12 cellular contexts compared by ENCODE assay signal in the genomic region with DNA sequence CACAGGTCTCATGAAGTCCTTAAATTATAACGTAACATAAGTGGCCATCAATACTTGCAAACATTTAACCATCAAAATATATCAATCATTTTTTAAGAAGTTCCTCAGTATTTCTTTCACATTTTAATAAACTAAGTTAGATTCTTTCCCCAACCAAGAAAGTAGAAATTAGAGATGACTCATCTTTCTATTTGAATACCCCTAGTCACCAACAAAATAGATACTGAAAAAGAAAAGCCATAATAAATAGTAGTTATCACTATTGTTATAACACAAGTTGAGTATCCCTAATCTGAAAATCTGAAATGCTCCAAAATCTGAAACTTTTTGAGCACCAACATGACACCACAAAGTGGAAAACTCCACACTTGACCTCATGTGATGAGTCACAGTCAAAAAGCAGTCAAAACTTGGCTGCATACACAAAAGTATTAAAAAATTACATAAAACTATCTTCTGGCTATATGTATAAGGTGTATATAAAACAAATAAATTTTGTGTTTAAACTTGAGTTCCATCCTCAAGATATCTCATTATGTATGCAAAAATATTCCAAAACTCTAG. TPM values are rescaled to one million over a fixed set of nuclear protein-coding genes. Genes with fewer than 3 reads are reported as not detected.
DNase-seq lines count a peak whose midpoint lies in the region; ATAC-seq lines count a peak whose summit lies in the region.
"Had no signal": no experiment of that assay in that cellular context is flagged by ENCODE, and none has a peak within 500 bp of the region (broad histone marks: within the 10 kb centered on the region; RNA-seq: fewer than 3 reads in every experiment).

No MANE protein-coding gene starts in this region.

- H2AK5ac ChIP-seq in mesenchymal stem cell (ENCODE audit: low read length, severe bottlenecking): no peak overlapping the region

- no peak overlapping the region for H3K27ac ChIP-seq in mesenchymal stem cell (ENCODE audit: low read length, poor library complexity, severe bottlenecking)
- no peak overlapping the region for H3K27ac ChIP-seq in Karpas-422 (ENCODE audit: low read length)
- H3K27ac ChIP-seq: foreskin keratinocyte had no signal

- H3K36me3 Mint-ChIP-seq in activated CD8-positive, alpha-beta memory T cell treated with anti-CD3 and anti-CD28 coated beads, Interleukin-2, amount 10 ng/mL, durations not matched to agents 7 days and 5 days: peaks cover 34% of the 10 kb centered on the region

- H4K8ac ChIP-seq in mesenchymal stem cell (ENCODE audit: low read length): no peak overlapping the region

- 94% methylated on average over 1 of the region's 1 CpG for WGBS in mesenchymal stem cell

- peaks cover 6% of the 10 kb centered on the region for H3K79me1 ChIP-seq in mesenchymal stem cell (replicated peaks; ENCODE audit: low read length, poor library complexity, severe bottlenecking)

- H2BK15ac ChIP-seq in mesenchymal stem cell (ENCODE audit: low read depth, poor library complexity, severe bottlenecking): no peak overlapping the region

- H3K27me3 Mint-ChIP-seq in activated CD8-positive, alpha-beta memory T cell treated with anti-CD3 and anti-CD28 coated beads, Interleukin-2, amount 10 ng/mL, durations not matched to agents 7 days and 5 days: peaks cover 4% of the 10 kb centered on the region
- H3K27me3 Mint-ChIP-seq: stimulated activated memory B cell treated with anti-CD40 and anti-IgM and Interleukin-4, amounts not matched to agents 10 μg/mL and 1 μg/mL and 100 μg/mL, for 72 hours had no signal

- no peak overlapping the region for H4K91ac ChIP-seq in mesenchymal stem cell (ENCODE audit: low read length)

- H3K4me2 ChIP-seq in mesenchymal stem cell (ENCODE audit: low read length, poor library complexity, severe bottlenecking) (no peak overlapping the region), Karpas-422 (ENCODE audit: low read depth, low read length, poor library complexity, severe bottlenecking) (no peak overlapping the region)

- H3K4me1 ChIP-seq in mesenchymal stem cell (ENCODE audit: control insufficient read depth, insufficient read depth, low read depth, low read length): peaks cover 3% of the 10 kb centered on the region
- H3K4me1 ChIP-seq in Karpas-422 (ENCODE audit: low read length): peaks cover 42% of the 10 kb centered on the region

- no peak overlapping the region for H2BK5ac ChIP-seq in mesenchymal stem cell (ENCODE audit: low read depth, low read length, poor library complexity, severe bottlenecking)

- H4K20me1 ChIP-seq in Karpas-422 (ENCODE audit: insufficient read depth, low read depth, low read length): no peaks in the 10 kb centered on the region

- no peak overlapping the region for H2AFZ ChIP-seq in mesenchymal stem cell (ENCODE audit: low read depth, low read length)
- H2AFZ ChIP-seq in Karpas-422 (ENCODE audit: low read length): no peak overlapping the region

- H3K27ac Mint-ChIP-seq in activated CD8-positive, alpha-beta memory T cell treated with anti-CD3 and anti-CD28 coated beads, Interleukin-2, amount 10 ng/mL, durations not matched to agents 7 days and 5 days: no peak overlapping the region
- H3K27ac Mint-ChIP-seq: stimulated activated memory B cell treated with anti-CD40 and anti-IgM and Interleukin-4, amounts not matched to agents 10 μg/mL and 1 μg/mL and 100 μg/mL, for 72 hours had no signal

- CTCF ChIA-PET in activated CD8-positive, alpha-beta memory T cell treated with anti-CD3 and anti-CD28 coated beads, Interleukin-2, amount 10 ng/mL, durations not matched to agents 7 days and 5 days (lab: Charles Lee): no interaction called here

- H2BK120ac ChIP-seq in mesenchymal stem cell (ENCODE audit: low read depth, low read length): no peak overlapping the region

- H3K27me3 ChIP-seq in mesenchymal stem cell (ENCODE audit: control insufficient read depth in 1 of 2, insufficient read depth in 1 of 2, low read length in 2 of 2) (no peaks in the 10 kb centered on the region), Karpas-422 (ENCODE audit: low read length) (no peaks in the 10 kb centered on the region)
- H3K27me3 ChIP-seq: foreskin keratinocyte had no signal

- H3K4me3 ChIP-seq in mesenchymal stem cell (ENCODE audit: insufficient read depth in 1 of 2, low read depth in 1 of 2, low read length in 2 of 2) (no peak overlapping the region), Karpas-422 (ENCODE audit: low read length) (no peak overlapping the region)

- H3K23ac ChIP-seq in mesenchymal stem cell (ENCODE audit: low read length in 2 of 2): no peak overlapping the region

- H3K9me2 ChIP-seq in Karpas-422 (replicated peaks; ENCODE audit: insufficient read depth, low read length): no peaks in the 10 kb centered on the region

- H3K4ac ChIP-seq in mesenchymal stem cell (ENCODE audit: low read depth in 1 of 2, low read length in 2 of 2): no peak overlapping the region

- H3K9ac ChIP-seq in mesenchymal stem cell (ENCODE audit: low read length) (no peak overlapping the region), Karpas-422 (ENCODE audit: low read length) (no peak overlapping the region)

- H3K4me1 Mint-ChIP-seq in activated CD8-positive, alpha-beta memory T cell treated with anti-CD3 and anti-CD28 coated beads, Interleukin-2, amount 10 ng/mL, durations not matched to agents 7 days and 5 days: peaks cover 41% of the 10 kb centered on the region

- peaks cover 52% of the 10 kb centered on the region for H3K79me2 ChIP-seq in Karpas-422 (ENCODE audit: low read length)

- peaks cover 11 to 25% of the 10 kb centered on the region in 2 experiments for H3K36me3 ChIP-seq in mesenchymal stem cell (ENCODE audit: control insufficient read depth in 1 of 2, insufficient read depth in 2 of 2, low read depth in 1 of 2, low read length in 2 of 2)
- H3K36me3 ChIP-seq in Karpas-422 (ENCODE audit: insufficient read depth, low read length): peaks cover 23% of the 10 kb centered on the region; the same call in 1 of the 2 replicates

- H2BK12ac ChIP-seq in mesenchymal stem cell (ENCODE audit: low read length in 2 of 2): no peak overlapping the region

- H3K9me3 ChIP-seq in mesenchymal stem cell (ENCODE audit: control insufficient read depth, low read length) (no peaks in the 10 kb centered on the region), Karpas-422 (ENCODE audit: low read length) (no peaks in the 10 kb centered on the region)

- no peak overlapping the region for H3K18ac ChIP-seq in mesenchymal stem cell (ENCODE audit: low read depth in 1 of 2, low read length in 2 of 2)

- ATAC-seq in activated CD8-positive, alpha-beta memory T cell treated with anti-CD3 and anti-CD28 coated beads, Interleukin-2, amount 10 ng/mL, durations not matched to agents 7 days and 5 days: no peak
- peak; percentile 25 for ATAC-seq in GM21360 (IDR thresholded peaks at IDR 0.05; ENCODE audit: unreplicated experiment)
- ATAC-seq in left colon: no peak
- ATAC-seq: foreskin keratinocyte; stimulated activated memory B cell treated with anti-CD40 and anti-IgM and Interleukin-4, amounts not matched to agents 10 μg/mL and 1 μg/mL and 100 μg/mL, for 72 hours had no signal

- intact Hi-C loops in left colon (cut with DNase I, micrococcal nuclease): loop anchor here in 1 of 2 donors (10.0 kb wide), 1 partner anchor 210 kb away; no protein-coding TSS in a partner anchor

- H3K4me3 Mint-ChIP-seq in activated CD8-positive, alpha-beta memory T cell treated with anti-CD3 and anti-CD28 coated beads, Interleukin-2, amount 10 ng/mL, durations not matched to agents 7 days and 5 days: no peak overlapping the region
- H3K4me3 Mint-ChIP-seq: stimulated activated memory B cell treated with anti-CD40 and anti-IgM and Interleukin-4, amounts not matched to agents 10 μg/mL and 1 μg/mL and 100 μg/mL, for 72 hours had no signal

- no peak overlapping the region for H3K14ac ChIP-seq in mesenchymal stem cell (ENCODE audit: low read length in 2 of 2)

- DNase-seq in activated CD8-positive, alpha-beta memory T cell treated with anti-CD3 and anti-CD28 coated beads, Interleukin-2, amount 10 ng/mL, durations not matched to agents 7 days and 5 days: peak; percentile 52
- DNase-seq in activated CD8-positive, alpha-beta memory T cell treated with anti-CD3 and anti-CD28 coated beads for 24 hours: no peak
- DNase-seq in RKO (ENCODE audit: low spot score) (peak; percentile 20), mesenchymal stem cell (peak; percentile 24), NOMO-1 treated with DMSO at 0.1 percent for 48 hours (lab: John Stamatoyannopoulos, UW; ENCODE audit: unreplicated experiment) (no peak), left colon (no peak), Karpas-422 (no peak)
- DNase-seq: amniotic stem cell; foreskin keratinocyte; stimulated activated CD4-positive, alpha-beta T cell treated with anti-CD3 and anti-CD28 coated beads, Interleukin-2, amount 100 ng/mL, for 24 hours had no signal

- H3K9me3 Mint-ChIP-seq in activated CD8-positive, alpha-beta memory T cell treated with anti-CD3 and anti-CD28 coated beads, Interleukin-2, amount 10 ng/mL, durations not matched to agents 7 days and 5 days (ENCODE audit: low read depth): no peaks in the 10 kb centered on the region
- H3K9me3 Mint-ChIP-seq: stimulated activated memory B cell treated with anti-CD40 and anti-IgM and Interleukin-4, amounts not matched to agents 10 μg/mL and 1 μg/mL and 100 μg/mL, for 72 hours had no signal

RNA-seq across cellular contexts. Expression of a gene that starts 3.7 kb away (rescaled TPM):
- 10 to 100 TPM; 27.4 to 30.7 TPM for total RNA-seq in activated CD8-positive, alpha-beta memory T cell treated with anti-CD3 and anti-CD28 coated beads, Interleukin-2, amount 10 ng/mL, durations not matched to agents 7 days and 5 days
- polyA plus RNA-seq in mesenchymal stem cell (2013, experiment 1 of 2): 8.9 TPM
- 8.9 TPM for polyA plus RNA-seq in mesenchymal stem cell (2013, experiment 2 of 2)
- 10 to 100 TPM; 21.5 to 22.0 TPM for total RNA-seq in left colon
- 11.5 and 22.3 TPM in 2 replicates for total RNA-seq in Karpas-422 (2014; rRNA removed; shearing (Covaris generic); ENCODE audit: low replicate concordance)

RNA-seq across cellular contexts. Expression of a gene that starts 43.3 kb away (rescaled TPM):
- total RNA-seq in activated CD8-positive, alpha-beta memory T cell treated with anti-CD3 and anti-CD28 coated beads, Interleukin-2, amount 10 ng/mL, durations not matched to agents 7 days and 5 days: not detected
- polyA plus RNA-seq in mesenchymal stem cell (2013, experiment 1 of 2): 9.0 TPM
- 9.1 TPM for polyA plus RNA-seq in mesenchymal stem cell (2013, experiment 2 of 2)
- 10 to 100 TPM in 1 of 2 donors, 1 to 10 TPM in 1; 3.3 to 12.6 TPM for total RNA-seq in left colon
- not detected in 2 replicates for total RNA-seq in Karpas-422 (2014; rRNA removed; shearing (Covaris generic); ENCODE audit: low replicate concordance)

Comparison
In these comparisons a context has a peak if more than half of its experiments do, and no peak if none do; other contexts are left out.
1. DNase-seq: peak in activated CD8-positive, alpha-beta memory T cell treated with anti-CD3 and anti-CD28 coated beads, Interleukin-2, amount 10 ng/mL, durations not matched to agents 7 days and 5 days (single experiment), RKO (single experiment) and mesenchymal stem cell (single experiment); none in activated CD8-positive, alpha-beta memory T cell treated with anti-CD3 and anti-CD28 coated beads for 24 hours (single experiment), NOMO-1 treated with DMSO at 0.1 percent for 48 hours (single experiment), left colon (0 of 2) and Karpas-422 (single experiment).